In the genomic region with DNA sequence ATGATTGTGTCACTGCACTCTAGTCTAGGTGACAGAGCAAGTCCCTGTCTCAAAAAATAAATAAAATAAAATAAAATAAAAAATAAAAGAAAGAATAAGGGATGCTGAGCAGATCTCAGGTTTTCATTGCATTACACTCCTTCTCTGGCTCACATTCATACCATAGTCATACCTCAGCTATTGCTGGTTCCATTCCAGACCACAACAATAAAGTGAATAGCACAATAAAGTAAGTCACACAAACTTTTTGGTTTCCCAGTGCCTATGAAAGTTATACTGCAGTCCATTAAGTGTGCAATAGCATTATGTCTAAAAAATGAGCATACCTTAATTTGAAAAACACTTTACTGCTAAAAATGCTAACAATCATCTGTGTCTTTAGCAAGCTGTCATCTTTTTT, we compare ENCODE assay signal across 22 cellular contexts.
DNase-seq lines count a peak whose midpoint lies in the region; ATAC-seq and TF ChIP-seq lines count a peak whose summit lies in the region.
"Had no signal": no experiment of that assay in that cellular context is flagged by ENCODE, and none has a peak within 500 bp of the region (broad histone marks: within the 10 kb centered on the region; RNA-seq: fewer than 3 reads in every experiment).

No MANE protein-coding gene starts in this region.

- no peaks in the 10 kb centered on the region for H3K4me1 ChIP-seq in PC-3 (ENCODE audit: insufficient read depth, low read length)
- H3K4me1 ChIP-seq in mesenchymal stem cell (ENCODE audit: control insufficient read depth, insufficient read depth, low read depth, low read length): no peaks in the 10 kb centered on the region
- H3K4me1 ChIP-seq: A549 had no signal

- no peak overlapping the region for H3K27ac Mint-ChIP-seq in activated naive CD8-positive, alpha-beta T cell treated with anti-CD3 and anti-CD28 coated beads, Interleukin-2, amount 50 U/mL, for 24 hours
- no peak overlapping the region for H3K27ac Mint-ChIP-seq in activated T-cell treated with anti-CD3 and anti-CD28 coated beads, Interleukin-2, amount 50 U/mL, for 24 hours
- H3K27ac Mint-ChIP-seq: CD4-positive, alpha-beta memory T cell had no signal

- no peaks in the 10 kb centered on the region for H3F3A ChIP-seq in PC-3 (ENCODE audit: low read length, unreplicated experiment)

- TF ChIP-seq CTCF in PC-3 (conservative IDR thresholded peaks at IDR 0.05; ENCODE audit: low read depth, low read length) (no peak), cardiac fibroblast (IDR thresholded peaks at IDR 0.05; ENCODE audit: low read depth, low read length) (no peak)

- H2BK15ac ChIP-seq in mesenchymal stem cell (ENCODE audit: low read depth, poor library complexity, severe bottlenecking): no peak overlapping the region

- H2AFZ ChIP-seq in PC-3 (ENCODE audit: low read length) (no peak overlapping the region), mesenchymal stem cell (ENCODE audit: low read depth, low read length) (no peak overlapping the region)

- H2BK5ac ChIP-seq in mesenchymal stem cell (ENCODE audit: low read depth, low read length, poor library complexity, severe bottlenecking): no peak overlapping the region

- H3K9me3 Mint-ChIP-seq in activated naive CD8-positive, alpha-beta T cell treated with anti-CD3 and anti-CD28 coated beads, Interleukin-2, amount 50 U/mL, for 24 hours: peaks cover 8% of the 10 kb centered on the region
- H3K9me3 Mint-ChIP-seq in activated T-cell treated with anti-CD3 and anti-CD28 coated beads, Interleukin-2, amount 50 U/mL, for 24 hours: peaks cover 14% of the 10 kb centered on the region

- DNase-seq in EL (peak; percentile 13), PC-3 (peak; percentile 58), cardiac fibroblast (ENCODE audit: low read depth in 2 of 2) (peak; percentile 6 to 30), left colon (no peak), T-helper 9 cell (no peak), mesenchymal stem cell (no peak)
- DNase-seq in activated naive CD8-positive, alpha-beta T cell treated with anti-CD3 and anti-CD28 coated beads, Interleukin-2, amount 50 U/mL, for 24 hours: no peak
- no peak for DNase-seq in activated T-cell treated with anti-CD3 and anti-CD28 coated beads, Interleukin-2, amount 50 U/mL, for 24 hours
- DNase-seq: CD4-positive, alpha-beta memory T cell; DMS153; KBM-7; MG63; NCI-H1048; NCI-H1436 treated with DMSO at 0.1 percent for 48 hours; NCI-H2081; NCI-H510A; NCI-H748 treated with DMSO at 0.1 percent for 48 hours; RPMI8226; SHP77 treated with DMSO at 0.1 percent for 48 hours had no signal

- no peak overlapping the region for H2BK120ac ChIP-seq in mesenchymal stem cell (ENCODE audit: low read depth, low read length)

- H3K36me3 Mint-ChIP-seq in activated naive CD8-positive, alpha-beta T cell treated with anti-CD3 and anti-CD28 coated beads, Interleukin-2, amount 50 U/mL, for 24 hours (ENCODE audit: low read depth): no peaks in the 10 kb centered on the region
- H3K36me3 Mint-ChIP-seq in activated T-cell treated with anti-CD3 and anti-CD28 coated beads, Interleukin-2, amount 50 U/mL, for 24 hours (ENCODE audit: low read depth): no peaks in the 10 kb centered on the region
- H3K36me3 Mint-ChIP-seq: CD4-positive, alpha-beta memory T cell had no signal

- CTCF ChIA-PET in PC-3 (lab: Charles Lee): no interaction called here

- no peak overlapping the region for H4K91ac ChIP-seq in mesenchymal stem cell (ENCODE audit: low read length)

- H4K20me1 ChIP-seq in PC-3 (ENCODE audit: low read length): no peaks in the 10 kb centered on the region

- no peak overlapping the region for H3K4me3 ChIP-seq in PC-3 (ENCODE audit: low read length)
- no peak overlapping the region for H3K4me3 ChIP-seq in cardiac fibroblast (replicated peaks in 1 of 2; ENCODE audit: low read depth in 2 of 2, low read length in 2 of 2)
- no peak overlapping the region for H3K4me3 ChIP-seq in mesenchymal stem cell (ENCODE audit: insufficient read depth in 1 of 2, low read depth in 1 of 2, low read length in 2 of 2)
- H3K4me3 ChIP-seq: A549, MG63 had no signal

- ATAC-seq in PC-3 (0 out of 2 replicates have a peak, but pooled peaks have one; percentile 42), left colon (peak; percentile 81)
- ATAC-seq in activated naive CD8-positive, alpha-beta T cell treated with anti-CD3 and anti-CD28 coated beads, Interleukin-2, amount 50 U/mL, for 24 hours: no peak
- ATAC-seq: A549, HepG2, SK-N-SH treated with all-trans-retinoic acid at 6 μM for 48 hours had no signal

- no TSS peak for BruUV-seq in PC-3 (replicated peaks; lab: Mats Ljungman, UMichigan)

- intact Hi-C loops in PC-3 (cut with micrococcal nuclease) (no loop called here), left colon (cut with DNase I, micrococcal nuclease) (no loop called here)

- no peak overlapping the region for H3K4ac ChIP-seq in mesenchymal stem cell (ENCODE audit: low read depth in 1 of 2, low read length in 2 of 2)

- H3K9me3 ChIP-seq in PC-3 (ENCODE audit: low read length): no peaks in the 10 kb centered on the region
- H3K9me3 ChIP-seq in mesenchymal stem cell (ENCODE audit: control insufficient read depth, low read length): peaks cover 22% of the 10 kb centered on the region
- H3K9me3 ChIP-seq: A549 had no signal

- H3K27ac ChIP-seq in PC-3 (ENCODE audit: low read length) (no peak overlapping the region), mesenchymal stem cell (ENCODE audit: low read length, poor library complexity, severe bottlenecking) (no peak overlapping the region)
- H3K27ac ChIP-seq: A549 had no signal

- H3K27me3 ChIP-seq in PC-3 (ENCODE audit: low read length) (no peaks in the 10 kb centered on the region), mesenchymal stem cell (ENCODE audit: control insufficient read depth in 1 of 2, insufficient read depth in 1 of 2, low read length in 2 of 2) (peaks cover 0 to 15% of the 10 kb centered on the region in 2 experiments)
- H3K27me3 ChIP-seq: MG63 had no signal

- no peaks in the 10 kb centered on the region for H3K27me3 Mint-ChIP-seq in activated naive CD8-positive, alpha-beta T cell treated with anti-CD3 and anti-CD28 coated beads, Interleukin-2, amount 50 U/mL, for 24 hours
- H3K27me3 Mint-ChIP-seq in activated T-cell treated with anti-CD3 and anti-CD28 coated beads, Interleukin-2, amount 50 U/mL, for 24 hours: no peaks in the 10 kb centered on the region
- H3K27me3 Mint-ChIP-seq: CD4-positive, alpha-beta memory T cell had no signal

- no peak overlapping the region for H3K4me3 Mint-ChIP-seq in activated naive CD8-positive, alpha-beta T cell treated with anti-CD3 and anti-CD28 coated beads, Interleukin-2, amount 50 U/mL, for 24 hours
- no peak overlapping the region for H3K4me3 Mint-ChIP-seq in activated T-cell treated with anti-CD3 and anti-CD28 coated beads, Interleukin-2, amount 50 U/mL, for 24 hours
- H3K4me3 Mint-ChIP-seq: CD4-positive, alpha-beta memory T cell had no signal

- H3K4me2 ChIP-seq in PC-3 (ENCODE audit: low read length) (no peak overlapping the region), mesenchymal stem cell (ENCODE audit: low read length, poor library complexity, severe bottlenecking) (no peak overlapping the region)
- H3K4me2 ChIP-seq: A549 had no signal

- no peak overlapping the region for H3K18ac ChIP-seq in mesenchymal stem cell (ENCODE audit: low read depth in 1 of 2, low read length in 2 of 2)

- no peak overlapping the region for H2AK5ac ChIP-seq in mesenchymal stem cell (ENCODE audit: low read length, severe bottlenecking)

- H4K8ac ChIP-seq in mesenchymal stem cell (ENCODE audit: low read length): no peak overlapping the region

- H3K14ac ChIP-seq in mesenchymal stem cell (ENCODE audit: low read length in 2 of 2): no peak overlapping the region

- H3K9ac ChIP-seq in PC-3 (ENCODE audit: low read length) (no peak overlapping the region), mesenchymal stem cell (ENCODE audit: low read length) (no peak overlapping the region)

- H3K36me3 ChIP-seq in PC-3 (ENCODE audit: low read depth, low read length): no peaks in the 10 kb centered on the region
- H3K36me3 ChIP-seq in mesenchymal stem cell (ENCODE audit: control insufficient read depth in 1 of 2, insufficient read depth in 2 of 2, low read depth in 1 of 2, low read length in 2 of 2): no peaks in the 10 kb centered on the region
- H3K36me3 ChIP-seq: MG63 had no signal

- no peaks in the 10 kb centered on the region for H3K79me2 ChIP-seq in PC-3 (ENCODE audit: low read length)

- no peak overlapping the region for H2BK12ac ChIP-seq in mesenchymal stem cell (ENCODE audit: low read length in 2 of 2)

- no peaks in the 10 kb centered on the region for H3K79me1 ChIP-seq in mesenchymal stem cell (replicated peaks; ENCODE audit: low read length, poor library complexity, severe bottlenecking)

- no peak overlapping the region for H3K23ac ChIP-seq in mesenchymal stem cell (ENCODE audit: low read length in 2 of 2)

- H3K4me1 Mint-ChIP-seq in activated naive CD8-positive, alpha-beta T cell treated with anti-CD3 and anti-CD28 coated beads, Interleukin-2, amount 50 U/mL, for 24 hours: no peaks in the 10 kb centered on the region
- no peaks in the 10 kb centered on the region for H3K4me1 Mint-ChIP-seq in activated T-cell treated with anti-CD3 and anti-CD28 coated beads, Interleukin-2, amount 50 U/mL, for 24 hours (ENCODE audit: low read depth)
- H3K4me1 Mint-ChIP-seq: CD4-positive, alpha-beta memory T cell had no signal

- POLR2A ChIA-PET in PC-3 (lab: Charles Lee; ENCODE audit: unreplicated experiment): no interaction called here

- no peaks in the 10 kb centered on the region for H3K9me2 ChIP-seq in PC-3 (replicated peaks; ENCODE audit: low read length)

Comparison
In these comparisons a context has a peak if more than half of its experiments do, and no peak if none do; other contexts are left out.
1. DNase-seq: peak in EL (single experiment), PC-3 (single experiment) and cardiac fibroblast (2 of 2); none in left colon (0 of 2), T-helper 9 cell (single experiment), activated naive CD8-positive, alpha-beta T cell treated with anti-CD3 and anti-CD28 coated beads, Interleukin-2, amount 50 U/mL, for 24 hours (single experiment), mesenchymal stem cell (single experiment) and activated T-cell treated with anti-CD3 and anti-CD28 coated beads, Interleukin-2, amount 50 U/mL, for 24 hours (single experiment).